ENCODE assay signal across 1 cellular context in the genomic region with DNA sequence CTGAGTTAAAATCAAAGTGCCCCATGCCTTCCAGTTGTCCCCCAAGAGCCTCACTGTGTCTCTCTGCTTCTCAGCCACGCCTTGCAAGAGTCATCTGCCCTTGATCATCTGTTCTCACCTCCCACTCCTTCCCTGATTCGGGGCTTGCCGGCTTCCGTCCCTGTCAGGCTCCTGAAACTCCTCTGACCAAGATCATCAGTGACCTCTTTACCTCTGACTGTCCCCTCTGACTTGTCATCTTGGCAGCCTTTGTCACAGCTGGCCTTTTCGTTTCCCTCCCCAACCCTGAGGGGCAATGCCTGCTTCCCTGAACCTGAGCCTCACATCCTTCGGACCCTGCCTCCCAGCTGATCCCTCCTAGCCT.
TF ChIP-seq lines count a peak whose summit lies in the region.

No MANE protein-coding gene starts in this region.

TF ChIP-seq in K562, 482 proteins besides CTCF, POLR2A, EP300 and RAD21 (continued from another document):
- TF ChIP-seq GATA2 (CRISPR knock-in tag; IDR thresholded peaks at IDR 0.05) = no peak
- no peak for TF ChIP-seq TOE1 (IDR thresholded peaks at IDR 0.05; ENCODE audit: borderline replicate concordance)
- TF ChIP-seq TOE1 (CRISPR knock-in tag; IDR thresholded peaks at IDR 0.05; ENCODE audit: borderline replicate concordance, low read depth) = no peak
- TF ChIP-seq SOX6 (IDR thresholded peaks at IDR 0.05) = no peak
- TF ChIP-seq, protein P1, sequence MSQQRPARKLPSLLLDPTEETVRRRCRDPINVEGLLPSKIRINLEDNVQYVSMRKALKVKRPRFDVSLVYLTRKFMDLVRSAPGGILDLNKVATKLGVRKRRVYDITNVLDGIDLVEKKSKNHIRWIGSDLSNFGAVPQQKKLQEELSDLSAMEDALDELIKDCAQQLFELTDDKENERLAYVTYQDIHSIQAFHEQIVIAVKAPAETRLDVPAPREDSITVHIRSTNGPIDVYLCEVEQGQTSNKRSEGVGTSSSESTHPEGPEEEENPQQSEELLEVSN (IDR thresholded peaks at IDR 0.05; ENCODE audit: borderline replicate concordance in 1 of 2, extremely low read depth in 1 of 2, insufficient read depth in 1 of 2, insufficient read length in 1 of 2, low read depth in 1 of 2, low read length in 1 of 2, poor library complexity in 1 of 2, severe bottlenecking in 1 of 2) = peak in 1 of 2 experiments; percentile 24
- TF ChIP-seq, protein P2, sequence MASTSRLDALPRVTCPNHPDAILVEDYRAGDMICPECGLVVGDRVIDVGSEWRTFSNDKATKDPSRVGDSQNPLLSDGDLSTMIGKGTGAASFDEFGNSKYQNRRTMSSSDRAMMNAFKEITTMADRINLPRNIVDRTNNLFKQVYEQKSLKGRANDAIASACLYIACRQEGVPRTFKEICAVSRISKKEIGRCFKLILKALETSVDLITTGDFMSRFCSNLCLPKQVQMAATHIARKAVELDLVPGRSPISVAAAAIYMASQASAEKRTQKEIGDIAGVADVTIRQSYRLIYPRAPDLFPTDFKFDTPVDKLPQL (IDR thresholded peaks at IDR 0.05; ENCODE audit: extremely low read depth, insufficient read length) = no peak
- TF ChIP-seq, protein P3, sequence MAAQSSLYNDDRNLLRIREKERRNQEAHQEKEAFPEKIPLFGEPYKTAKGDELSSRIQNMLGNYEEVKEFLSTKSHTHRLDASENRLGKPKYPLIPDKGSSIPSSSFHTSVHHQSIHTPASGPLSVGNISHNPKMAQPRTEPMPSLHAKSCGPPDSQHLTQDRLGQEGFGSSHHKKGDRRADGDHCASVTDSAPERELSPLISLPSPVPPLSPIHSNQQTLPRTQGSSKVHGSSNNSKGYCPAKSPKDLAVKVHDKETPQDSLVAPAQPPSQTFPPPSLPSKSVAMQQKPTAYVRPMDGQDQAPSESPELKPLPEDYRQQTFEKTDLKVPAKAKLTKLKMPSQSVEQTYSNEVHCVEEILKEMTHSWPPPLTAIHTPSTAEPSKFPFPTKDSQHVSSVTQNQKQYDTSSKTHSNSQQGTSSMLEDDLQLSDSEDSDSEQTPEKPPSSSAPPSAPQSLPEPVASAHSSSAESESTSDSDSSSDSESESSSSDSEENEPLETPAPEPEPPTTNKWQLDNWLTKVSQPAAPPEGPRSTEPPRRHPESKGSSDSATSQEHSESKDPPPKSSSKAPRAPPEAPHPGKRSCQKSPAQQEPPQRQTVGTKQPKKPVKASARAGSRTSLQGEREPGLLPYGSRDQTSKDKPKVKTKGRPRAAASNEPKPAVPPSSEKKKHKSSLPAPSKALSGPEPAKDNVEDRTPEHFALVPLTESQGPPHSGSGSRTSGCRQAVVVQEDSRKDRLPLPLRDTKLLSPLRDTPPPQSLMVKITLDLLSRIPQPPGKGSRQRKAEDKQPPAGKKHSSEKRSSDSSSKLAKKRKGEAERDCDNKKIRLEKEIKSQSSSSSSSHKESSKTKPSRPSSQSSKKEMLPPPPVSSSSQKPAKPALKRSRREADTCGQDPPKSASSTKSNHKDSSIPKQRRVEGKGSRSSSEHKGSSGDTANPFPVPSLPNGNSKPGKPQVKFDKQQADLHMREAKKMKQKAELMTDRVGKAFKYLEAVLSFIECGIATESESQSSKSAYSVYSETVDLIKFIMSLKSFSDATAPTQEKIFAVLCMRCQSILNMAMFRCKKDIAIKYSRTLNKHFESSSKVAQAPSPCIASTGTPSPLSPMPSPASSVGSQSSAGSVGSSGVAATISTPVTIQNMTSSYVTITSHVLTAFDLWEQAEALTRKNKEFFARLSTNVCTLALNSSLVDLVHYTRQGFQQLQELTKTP (IDR thresholded peaks at IDR 0.05; ENCODE audit: low read depth in 1 of 2, partially characterized antibody in 2 of 2) = no peak
- no peak for TF ChIP-seq ZFP36 (IDR thresholded peaks at IDR 0.05; ENCODE audit: low read depth, low read length, partially characterized antibody)
TF ChIP-seq in K562: peak in this region for 12.
